ENCODE assay signal across 15 cellular contexts in genomic region chr13:34207334-34207733, GRCh38.
DNase-seq lines count a peak whose midpoint lies in the region; ATAC-seq and TF ChIP-seq lines count a peak whose summit lies in the region.
"Had no signal": no experiment of that assay in that cellular context is flagged by ENCODE, and none has a peak within 500 bp of the region (broad histone marks: within the 10 kb centered on the region; RNA-seq: fewer than 3 reads in every experiment).

No MANE protein-coding gene starts in this region.

- no peak overlapping the region for H2BK20ac ChIP-seq in H9 (ENCODE audit: low read depth, low read length, poor library complexity, severe bottlenecking)

- intact Hi-C loops in mammary epithelial cell (cut with micrococcal nuclease): no loop called here
- intact Hi-C loops in left lung (cut with DNase I): no loop called here

- no peaks in the 10 kb centered on the region for H3K27me3 Mint-ChIP-seq in H9 (ENCODE audit: low read depth)
- H3K27me3 Mint-ChIP-seq: CD4-positive, CD25-positive, alpha-beta regulatory T cell had no signal

- H2AK5ac ChIP-seq in H9 (ENCODE audit: insufficient read length, low read length): no peak overlapping the region

- no peak overlapping the region for H4K8ac ChIP-seq in H9 (replicated peaks; ENCODE audit: insufficient read length, low read depth, low read length)

- no peak overlapping the region for H2BK15ac ChIP-seq in H9 (ENCODE audit: low read depth, low read length)

- POLR2A ChIA-PET in AG04449 (lab: Yijun Ruan, JAX): interaction anchor here (0.7 kb wide), 1 partner anchor 43 kb away, joined by 3 read pairs; no protein-coding TSS in a partner anchor

- ATAC-seq in left lung (peak; percentile 35), HG02759 (IDR thresholded peaks at IDR 0.05; ENCODE audit: unreplicated experiment) (no peak)
- ATAC-seq: activated naive CD4-positive, alpha-beta T cell treated with anti-CD3 and anti-CD28 coated beads, Interleukin-2, amount 50 U/mL, for 72 hours; stimulated activated naive CD8-positive, alpha-beta T cell treated with anti-CD3 and anti-CD28 coated beads, Interleukin-15, Interleukin-2, amounts not matched to agents 100 U/mL and 50 U/mL, for 24 hours had no signal

- H3K56ac ChIP-seq in H9 (ENCODE audit: insufficient read length, low read depth, low read length): no peak overlapping the region

- H3K27ac Mint-ChIP-seq in H9: no peak overlapping the region
- H3K27ac Mint-ChIP-seq: activated naive CD4-positive, alpha-beta T cell treated with anti-CD3 and anti-CD28 coated beads, Interleukin-2, amount 50 U/mL, for 72 hours; CD4-positive, CD25-positive, alpha-beta regulatory T cell had no signal

- in situ Hi-C loops in mammary epithelial cell (cut with MboI; ENCODE audit: low sequenced_read_pairs in 2 of 2): no loop called here

- H2AFZ ChIP-seq in mammary epithelial cell (ENCODE audit: low read depth, low read length) (peak overlapping the region; percentile 12), H9 (ENCODE audit: low read length) (no peak overlapping the region)

- H3K79me2 ChIP-seq in mammary epithelial cell (ENCODE audit: insufficient read depth, low read length) (no peaks in the 10 kb centered on the region), H9 (ENCODE audit: insufficient read depth, low read length) (no peaks in the 10 kb centered on the region)

- H3K14ac ChIP-seq in H9 (ENCODE audit: insufficient read depth, low read length): no peak overlapping the region

- H3K23ac ChIP-seq in H9 (ENCODE audit: insufficient read length, low read depth, low read length): no peak overlapping the region

- H3K79me1 ChIP-seq in H9 (ENCODE audit: insufficient read depth, low read depth, low read length, poor library complexity, severe bottlenecking): no peaks in the 10 kb centered on the region

- no peaks in the 10 kb centered on the region for H3K27me3 ChIP-seq in mammary epithelial cell (ENCODE audit: insufficient read depth, low read length)
- H3K27me3 ChIP-seq in left lung: no peaks in the 10 kb centered on the region
- H3K27me3 ChIP-seq in H9 (ENCODE audit: insufficient read depth, low read length): no peaks in the 10 kb centered on the region

- no peak overlapping the region for H4K5ac ChIP-seq in H9 (ENCODE audit: insufficient read length, low read depth, low read length)

- no peak overlapping the region for H3K18ac ChIP-seq in H9 (ENCODE audit: insufficient read length, low read depth, low read length)

- no peak for TF ChIP-seq CTCF in AG04449 (IDR thresholded peaks at IDR 0.05; ENCODE audit: insufficient read depth, low read length, missing control alignments)
- TF ChIP-seq CTCF in mammary epithelial cell (conservative IDR thresholded peaks at IDR 0.05 in 1 of 2, IDR thresholded peaks at IDR 0.05 in 1 of 2; ENCODE audit: extremely low read depth in 1 of 2, insufficient read depth in 1 of 2, low read depth in 1 of 2, low read length in 2 of 2): no peak
- TF ChIP-seq CTCF in left lung (IDR thresholded peaks at IDR 0.05): no peak
- TF ChIP-seq CTCF in H9 (conservative IDR thresholded peaks at IDR 0.05): no peak

- CTCF ChIA-PET in AG04449 (lab: Yijun Ruan, JAX) (no interaction called here), mammary epithelial cell (lab: Charles Lee; ENCODE audit: low non-redundant PET) (no interaction called here)

- no peaks in the 10 kb centered on the region for H4K20me1 ChIP-seq in mammary epithelial cell (ENCODE audit: insufficient read depth, low read length)
- H4K20me1 ChIP-seq in H9 (ENCODE audit: control insufficient read depth, insufficient read depth, insufficient read length): no peaks in the 10 kb centered on the region

- H3K9me3 ChIP-seq in mammary epithelial cell (replicated peaks; ENCODE audit: insufficient read depth, low read length): no peaks in the 10 kb centered on the region
- H3K9me3 ChIP-seq in left lung: peaks cover 0 to 4% of the 10 kb centered on the region in 2 donors
- H3K9me3 ChIP-seq in H9 (ENCODE audit: control insufficient read depth, low read depth, low read length): no peaks in the 10 kb centered on the region

- BruUV-seq in mammary epithelial cell (replicated peaks; lab: Mats Ljungman, UMichigan): no TSS peak

- peaks cover 2 to 4% of the 10 kb centered on the region in 2 experiments; a peak in 3 of 5 replicates for H3K9me3 Mint-ChIP-seq in H9

- H2BK5ac ChIP-seq in H9 (ENCODE audit: insufficient read length, low read length): no peak overlapping the region

- no peaks in the 10 kb centered on the region for H3K23me2 ChIP-seq in H9 (ENCODE audit: insufficient read length, low read depth, low read length, poor library complexity, severe bottlenecking)

- dilution Hi-C loops in mammary epithelial cell (cut with HindIII; ENCODE audit: low sequenced_read_pairs): no loop called here

- H3K4me3 Mint-ChIP-seq in H9: no peak overlapping the region
- H3K4me3 Mint-ChIP-seq: CD4-positive, CD25-positive, alpha-beta regulatory T cell had no signal

- H3K36me3 Mint-ChIP-seq in H9 (ENCODE audit: insufficient read depth in 1 of 3, low read depth in 3 of 3): peaks cover 0 to 9% (median 0%) of the 10 kb centered on the region in 3 experiments; a peak in 1 of 7 replicates
- H3K36me3 Mint-ChIP-seq: activated naive CD4-positive, alpha-beta T cell treated with anti-CD3 and anti-CD28 coated beads, Interleukin-2, amount 50 U/mL, for 72 hours; CD4-positive, CD25-positive, alpha-beta regulatory T cell had no signal

- no peak overlapping the region for H4K91ac ChIP-seq in H9 (ENCODE audit: insufficient read length, low read depth, low read length)

- H3K36me3 ChIP-seq in mammary epithelial cell (ENCODE audit: insufficient read depth, low read length) (no peaks in the 10 kb centered on the region), left lung (no peaks in the 10 kb centered on the region)

- H3K9ac ChIP-seq in mammary epithelial cell (ENCODE audit: insufficient read depth, low read length) (no peak overlapping the region), H9 (ENCODE audit: extremely low read depth, insufficient read length, low read length) (no peak overlapping the region)

- no peak overlapping the region for H3T11ph ChIP-seq in H9 (ENCODE audit: low read length)

- H3K4me2 ChIP-seq in mammary epithelial cell (ENCODE audit: insufficient read depth, low read depth, low read length): no peak overlapping the region
- H3K4me2 ChIP-seq in H9 (ENCODE audit: insufficient read depth, insufficient read length, low read length): no peak overlapping the region

- no peak overlapping the region for H3K27ac ChIP-seq in mammary epithelial cell (ENCODE audit: insufficient read depth, low read depth, low read length)
- no peak overlapping the region for H3K27ac ChIP-seq in left lung
- no peak overlapping the region for H3K27ac ChIP-seq in H9 (ENCODE audit: insufficient read length, low read depth, low read length)

- H3K4ac ChIP-seq in H9 (ENCODE audit: low read depth, low read length): no peak overlapping the region

- H3K4me3 ChIP-seq in AG04449 (ENCODE audit: low read depth, low read length) (no peak overlapping the region), mammary epithelial cell (replicated peaks in 1 of 3; ENCODE audit: insufficient read depth in 1 of 3, low read depth in 2 of 3, low read length in 3 of 3) (no peak overlapping the region), left lung (no peak overlapping the region)

- H2BK12ac ChIP-seq in H9 (ENCODE audit: insufficient read length, low read depth, low read length): no peak overlapping the region

- peaks cover 5% of the 10 kb centered on the region for H3K4me1 ChIP-seq in mammary epithelial cell (ENCODE audit: insufficient read depth, low read length)
- no peaks in the 10 kb centered on the region for H3K4me1 ChIP-seq in left lung
- H3K4me1 ChIP-seq in H9 (ENCODE audit: insufficient read depth, low read length): no peaks in the 10 kb centered on the region

- no peak overlapping the region for H2BK120ac ChIP-seq in H9 (ENCODE audit: low read depth, low read length, poor library complexity, severe bottlenecking)

- DNase-seq in AG04449 (ENCODE audit: low read depth, low spot score) (peak; percentile 55), HT1080 (ENCODE audit: low read depth) (peak; percentile 76), mammary epithelial cell (peak; percentile 9), left lung (no peak), H9 (no peak), NCI-H1105 (lab: John Stamatoyannopoulos, UW) (no peak), GM19238 (ENCODE audit: insufficient read length, low spot score) (no peak)
- DNase-seq: activated CD4-positive, alpha-beta T cell treated with anti-CD3 and anti-CD28 coated beads, Interleukin-2, amount 50 U/mL, for 48 hours; CD4-positive, CD25-positive, alpha-beta regulatory T cell; KBM-7; NCI-H510A; stimulated activated naive CD8-positive, alpha-beta T cell treated with anti-CD3 and anti-CD28 coated beads, Interleukin-15, Interleukin-2, amounts not matched to agents 100 U/mL and 50 U/mL, for 24 hours; SW 1271 had no signal

- WGBS in mammary epithelial cell (ENCODE audit: low coverage, missing lambda C conversion rate): 22% methylated on average over 4 of the region's 4 CpGs
- no CpG with 5 or more reads among the region's 4 CpGs for WGBS in H9 (ENCODE audit: extremely low coverage, insufficient read length, low lambda C conversion rate)

- peaks cover 0 to 6% of the 10 kb centered on the region in 2 experiments; a peak in 1 of 4 replicates for H3K4me1 Mint-ChIP-seq in H9
- H3K4me1 Mint-ChIP-seq: CD4-positive, CD25-positive, alpha-beta regulatory T cell had no signal

Comparison
In these comparisons a context has a peak if more than half of its experiments do, and no peak if none do; other contexts are left out.
1. DNase-seq: peak in AG04449 (single experiment), HT1080 (single experiment) and mammary epithelial cell (single experiment); none in left lung (0 of 2), H9 (single experiment), NCI-H1105 (single experiment) and GM19238 (single experiment).